10 cellular contexts compared by ENCODE assay signal in genomic region chr6:43120938-43121913, GRCh38. TPM values are rescaled to one million over a fixed set of nuclear protein-coding genes. Genes with fewer than 3 reads are reported as not detected.
DNase-seq lines count a peak whose midpoint lies in the region; ATAC-seq and TF ChIP-seq lines count a peak whose summit lies in the region.
"Had no signal": no experiment of that assay in that cellular context is flagged by ENCODE, and none has a peak within 500 bp of the region (broad histone marks: within the 10 kb centered on the region; RNA-seq: fewer than 3 reads in every experiment).

No MANE protein-coding gene starts in this region.

- no peak overlapping the region for H3K4me3 ChIP-seq in Karpas-422 (ENCODE audit: low read length)
- H3K4me3 ChIP-seq in coronary artery: peak overlapping the region; percentile 44
- no peak overlapping the region for H3K4me3 ChIP-seq in mesendoderm (ENCODE audit: low read length)

- CTCF ChIA-PET in Calu3 (lab: Charles Lee): interaction anchor here (0.6 kb wide), 1 partner anchor 160 kb away, joined by 4 read pairs; no protein-coding TSS in a partner anchor

- no peak overlapping the region for H3K18ac ChIP-seq in mesendoderm (ENCODE audit: low read length)

- H3K9ac ChIP-seq in Karpas-422 (ENCODE audit: low read length): peak overlapping the region; percentile 1; the same call in 1 of the 2 replicates
- peak overlapping the region; percentile 15 for H3K9ac ChIP-seq in mesendoderm (ENCODE audit: low read length)

- H3K79me2 ChIP-seq in Karpas-422 (ENCODE audit: low read length) (no peaks in the 10 kb centered on the region), mesendoderm (ENCODE audit: control insufficient read depth, insufficient read depth, low read length) (peaks cover 74% of the 10 kb centered on the region)

- no peaks in the 10 kb centered on the region for H3K4me1 Mint-ChIP-seq in Calu3 (ENCODE audit: low read depth, unreplicated experiment)
- H3K4me1 Mint-ChIP-seq in stimulated activated effector memory CD8-positive, alpha-beta T cell treated with anti-CD3 and anti-CD28 coated beads, Interleukin-12 subunit alpha, Interleukin-12 subunit beta, amount 100 ng/mL, for 72 hours: no peaks in the 10 kb centered on the region
- H3K4me1 Mint-ChIP-seq: CD4-positive, CD25-positive, alpha-beta regulatory T cell had no signal

- no peaks in the 10 kb centered on the region for H3K9me3 Mint-ChIP-seq in Calu3 (ENCODE audit: low read depth, unreplicated experiment)
- H3K9me3 Mint-ChIP-seq in stimulated activated effector memory CD8-positive, alpha-beta T cell treated with anti-CD3 and anti-CD28 coated beads, Interleukin-12 subunit alpha, Interleukin-12 subunit beta, amount 100 ng/mL, for 72 hours: no peaks in the 10 kb centered on the region
- H3K9me3 Mint-ChIP-seq: CD4-positive, CD25-positive, alpha-beta regulatory T cell; T-helper 1 cell treated with Interleukin-12 subunit alpha and Interleukin-12 subunit beta and Interleukin-4 antibody, amounts not matched to agents 30 μg/mL and 1 μg/mL, for 36 hours had no signal

- H3K27me3 Mint-ChIP-seq in Calu3 (ENCODE audit: unreplicated experiment): no peaks in the 10 kb centered on the region
- H3K27me3 Mint-ChIP-seq: CD4-positive, CD25-positive, alpha-beta regulatory T cell had no signal

- H4K5ac ChIP-seq in mesendoderm (ENCODE audit: low read length): no peak overlapping the region

- H3K79me1 ChIP-seq in mesendoderm (ENCODE audit: low read length): peaks cover 47% of the 10 kb centered on the region

- BruUV-seq in Calu3 (replicated peaks; lab: Mats Ljungman, UMichigan): no TSS peak

- no peaks in the 10 kb centered on the region for H3K36me3 Mint-ChIP-seq in Calu3 (ENCODE audit: insufficient read depth, unreplicated experiment)
- no peaks in the 10 kb centered on the region for H3K36me3 Mint-ChIP-seq in stimulated activated effector memory CD8-positive, alpha-beta T cell treated with anti-CD3 and anti-CD28 coated beads, Interleukin-12 subunit alpha, Interleukin-12 subunit beta, amount 100 ng/mL, for 72 hours
- H3K36me3 Mint-ChIP-seq: CD4-positive, CD25-positive, alpha-beta regulatory T cell had no signal

- intact Hi-C loops in Calu3 (cut with micrococcal nuclease; ENCODE audit: unreplicated experiment): no loop called here

- DNase-seq in A172 (ENCODE audit: low spot score) (peak; percentile 91), Karpas-422 (no peak), coronary artery (ENCODE audit: low spot score) (peak; percentile 92), mesendoderm (peak; percentile 95), Calu3 (no peak), GM19238 (ENCODE audit: insufficient read length, low spot score) (no peak)
- DNase-seq in stimulated activated effector memory CD8-positive, alpha-beta T cell treated with anti-CD3 and anti-CD28 coated beads, Interleukin-12 subunit alpha, Interleukin-12 subunit beta, amount 100 ng/mL, for 72 hours (ENCODE audit: low spot score in 2 of 2): no peak
- DNase-seq: CD4-positive, CD25-positive, alpha-beta regulatory T cell had no signal

- H4K8ac ChIP-seq in mesendoderm (ENCODE audit: low read depth, low read length): no peak overlapping the region

- H4K20me1 ChIP-seq in Karpas-422 (ENCODE audit: insufficient read depth, low read depth, low read length): no peaks in the 10 kb centered on the region

- H3K27me3 ChIP-seq in Karpas-422 (ENCODE audit: low read length) (no peaks in the 10 kb centered on the region), mesendoderm (ENCODE audit: insufficient read depth, low read length, poor library complexity) (no peaks in the 10 kb centered on the region)

- no peak overlapping the region for H2BK15ac ChIP-seq in mesendoderm (replicated peaks; ENCODE audit: low read depth)

- H3K4me2 ChIP-seq in Karpas-422 (ENCODE audit: low read depth, low read length, poor library complexity, severe bottlenecking): no peak overlapping the region
- no peak overlapping the region for H3K4me2 ChIP-seq in mesendoderm (ENCODE audit: low read length)

- H3K56ac ChIP-seq in mesendoderm (ENCODE audit: low read length): peak overlapping the region; percentile 28

- no peak overlapping the region for H3K27ac Mint-ChIP-seq in Calu3 (ENCODE audit: unreplicated experiment)
- no peak overlapping the region for H3K27ac Mint-ChIP-seq in stimulated activated effector memory CD8-positive, alpha-beta T cell treated with anti-CD3 and anti-CD28 coated beads, Interleukin-12 subunit alpha, Interleukin-12 subunit beta, amount 100 ng/mL, for 72 hours
- H3K27ac Mint-ChIP-seq: CD4-positive, CD25-positive, alpha-beta regulatory T cell; T-helper 1 cell treated with Interleukin-12 subunit alpha and Interleukin-12 subunit beta and Interleukin-4 antibody, amounts not matched to agents 30 μg/mL and 1 μg/mL, for 36 hours had no signal

- H3K27ac ChIP-seq in Karpas-422 (ENCODE audit: low read length) (no peak overlapping the region), coronary artery (peak overlapping the region in 1 of 2 donors; percentile 84), mesendoderm (ENCODE audit: low read depth, low read length) (peak overlapping the region; percentile 21)

- no peak overlapping the region for H3K4ac ChIP-seq in mesendoderm (ENCODE audit: low read depth, low read length)

- no peak overlapping the region for H2AFZ ChIP-seq in Karpas-422 (ENCODE audit: low read length)

- H3K23ac ChIP-seq in mesendoderm (ENCODE audit: low read length): no peak overlapping the region

- H2AK5ac ChIP-seq in mesendoderm (ENCODE audit: low read length): no peak overlapping the region

- H2BK120ac ChIP-seq in mesendoderm (ENCODE audit: low read depth, low read length): no peak overlapping the region

- H3K4me3 Mint-ChIP-seq in Calu3 (ENCODE audit: low read depth, unreplicated experiment): no peak overlapping the region
- H3K4me3 Mint-ChIP-seq in stimulated activated effector memory CD8-positive, alpha-beta T cell treated with anti-CD3 and anti-CD28 coated beads, Interleukin-12 subunit alpha, Interleukin-12 subunit beta, amount 100 ng/mL, for 72 hours: no peak overlapping the region
- H3K4me3 Mint-ChIP-seq: CD4-positive, CD25-positive, alpha-beta regulatory T cell; T-helper 1 cell treated with Interleukin-12 subunit alpha and Interleukin-12 subunit beta and Interleukin-4 antibody, amounts not matched to agents 30 μg/mL and 1 μg/mL, for 36 hours had no signal

- no peaks in the 10 kb centered on the region for H3K9me2 ChIP-seq in Karpas-422 (replicated peaks; ENCODE audit: insufficient read depth, low read length)

- peaks cover 4% of the 10 kb centered on the region for H3K4me1 ChIP-seq in Karpas-422 (ENCODE audit: low read length)
- peaks cover 7% of the 10 kb centered on the region for H3K4me1 ChIP-seq in mesendoderm (ENCODE audit: control insufficient read depth, low read depth, low read length)

- ATAC-seq in GM21390 (IDR thresholded peaks at IDR 0.05; ENCODE audit: unreplicated experiment): no peak
- no peak for ATAC-seq in stimulated activated effector memory CD8-positive, alpha-beta T cell treated with anti-CD3 and anti-CD28 coated beads, Interleukin-12 subunit alpha, Interleukin-12 subunit beta, amount 100 ng/mL, for 72 hours

- H3K36me3 ChIP-seq in Karpas-422 (ENCODE audit: insufficient read depth, low read length) (no peaks in the 10 kb centered on the region), mesendoderm (ENCODE audit: control insufficient read depth, insufficient read depth, low read length) (no peaks in the 10 kb centered on the region)

- no peaks in the 10 kb centered on the region for H3K9me3 ChIP-seq in Karpas-422 (ENCODE audit: low read length)

- no CpG with 5 or more reads among the region's 9 CpGs for WGBS in mesendoderm (ENCODE audit: extremely low coverage, insufficient coverage, low lambda C conversion rate)

- no peak overlapping the region for H2BK5ac ChIP-seq in mesendoderm (ENCODE audit: low read length)

- TF ChIP-seq CTCF in coronary artery (IDR thresholded peaks at IDR 0.05) (no peak), Calu3 (IDR thresholded peaks at IDR 0.05; ENCODE audit: unreplicated experiment) (no peak)

RNA-seq across cellular contexts. Expression of gene PTK7, which starts 45.1 kb away (rescaled TPM):
- 82.3 and 84.6 TPM in 2 replicates for total RNA-seq in A172 (2014; rRNA removed; shearing (Covaris generic))
- 3.3 and 5.3 TPM in 2 replicates for total RNA-seq in Karpas-422 (2014; rRNA removed; shearing (Covaris generic); ENCODE audit: low replicate concordance)
- 62.6 TPM for polyA plus RNA-seq in mesendoderm (2013, experiment 1 of 2)
- polyA plus RNA-seq in mesendoderm (2013, experiment 2 of 2): 63.6 TPM
- total RNA-seq in Calu3 (2022): 49.7 and 66.0 TPM in 2 replicates

RNA-seq across cellular contexts. Expression of gene SRF, which starts 49.8 kb away (rescaled TPM):
- total RNA-seq in A172 (2014; rRNA removed; shearing (Covaris generic)): 15.7 and 18.0 TPM in 2 replicates
- total RNA-seq in Karpas-422 (2014; rRNA removed; shearing (Covaris generic); ENCODE audit: low replicate concordance): 27.4 and 42.5 TPM in 2 replicates
- 73.6 TPM for polyA plus RNA-seq in mesendoderm (2013, experiment 1 of 2)
- 75.9 TPM for polyA plus RNA-seq in mesendoderm (2013, experiment 2 of 2)
- total RNA-seq in Calu3 (2022): 43.4 and 48.0 TPM in 2 replicates

Comparison
In these comparisons a context has a peak if more than half of its experiments do, and no peak if none do; other contexts are left out.
1. DNase-seq: peak in A172 (single experiment), coronary artery (single experiment) and mesendoderm (single experiment); none in Karpas-422 (single experiment), Calu3 (single experiment), GM19238 (single experiment) and stimulated activated effector memory CD8-positive, alpha-beta T cell treated with anti-CD3 and anti-CD28 coated beads, Interleukin-12 subunit alpha, Interleukin-12 subunit beta, amount 100 ng/mL, for 72 hours (0 of 2).